Comparison of ENCODE assay signal across 13 cellular contexts in the genomic region with DNA sequence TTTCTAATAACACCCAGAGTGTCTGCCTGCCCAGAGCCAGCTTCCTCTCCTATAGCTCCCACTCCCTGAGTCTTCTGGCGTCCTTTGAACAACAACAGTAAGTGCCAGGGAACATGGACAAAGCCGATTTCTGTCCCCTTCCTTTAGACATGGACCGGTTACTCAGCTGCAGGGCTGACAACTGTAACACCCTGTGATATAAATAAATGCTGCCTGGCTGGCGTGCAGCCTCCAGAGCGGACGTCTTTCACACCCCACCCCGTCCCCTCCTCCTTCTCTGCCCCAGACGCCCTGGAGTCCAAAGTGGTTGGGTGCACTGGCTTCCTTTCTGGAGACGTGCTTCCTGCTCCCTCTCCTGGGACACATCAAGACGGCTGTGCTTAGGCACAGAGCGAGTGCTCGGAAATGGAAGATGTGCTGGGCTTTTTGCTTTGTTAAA. TPM values are rescaled to one million over a fixed set of nuclear protein-coding genes. Genes with fewer than 3 reads are reported as not detected.
A peak's percentile ranks its signal among the peaks of the same experiment; 100 is the strongest.
DNase-seq lines count a peak whose midpoint lies in the region; ATAC-seq and TF ChIP-seq lines count a peak whose summit lies in the region.
"Had no signal": no experiment of that assay in that cellular context is flagged by ENCODE, and none has a peak within 500 bp of the region (broad histone marks: within the 10 kb centered on the region; RNA-seq: fewer than 3 reads in every experiment).

No MANE protein-coding gene starts in this region.

- peaks cover 69% of the 10 kb centered on the region for H3K27me3 ChIP-seq in RWPE2 (ENCODE audit: insufficient read depth, poor library complexity, severe bottlenecking)
- no peaks in the 10 kb centered on the region for H3K27me3 ChIP-seq in gastroesophageal sphincter
- H3K27me3 ChIP-seq: ovary had no signal

- peaks cover 17% of the 10 kb centered on the region for H3K27me3 Mint-ChIP-seq in neural crest cell (ENCODE audit: low read depth)

- peak; percentile 50 for DNase-seq in AG08395 (ENCODE audit: low spot score)
- DNase-seq in RWPE2 (ENCODE audit: low spot score): no peak
- no peak for DNase-seq in neural crest cell (ENCODE audit: low read depth, low spot score)
- no peak for DNase-seq in glomerular visceral epithelial cell (ENCODE audit: extremely low spot score)
- DNase-seq in GM19240 (ENCODE audit: insufficient read length, low spot score): no peak
- DNase-seq: activated naive CD8-positive, alpha-beta T cell treated with anti-CD3 and anti-CD28 coated beads for 36 hours; foreskin keratinocyte; IMR-90 had no signal

- no peaks in the 10 kb centered on the region for H3K4me1 ChIP-seq in RWPE2 (ENCODE audit: insufficient read depth, poor library complexity, severe bottlenecking)
- peaks cover 12 to 82% (median 55%) of the 10 kb centered on the region in 3 donors for H3K4me1 ChIP-seq in gastroesophageal sphincter

- H3K27ac ChIP-seq in RWPE2 (ENCODE audit: poor library complexity, severe bottlenecking) (no peak overlapping the region), gastroesophageal sphincter (peak overlapping the region; percentile 79 to 94 (median 90))
- H3K27ac ChIP-seq: C4-2B, foreskin keratinocyte, ovary had no signal

- no peak for TF ChIP-seq EP300 in gastroesophageal sphincter (IDR thresholded peaks at IDR 0.05)

- H3K9me3 ChIP-seq in RWPE2 (ENCODE audit: severe bottlenecking) (no peaks in the 10 kb centered on the region), gastroesophageal sphincter (no peaks in the 10 kb centered on the region)
- H3K9me3 ChIP-seq: ovary had no signal

- H3K36me3 Mint-ChIP-seq in neural crest cell (ENCODE audit: low read depth): no peaks in the 10 kb centered on the region
- H3K36me3 Mint-ChIP-seq: activated naive CD8-positive, alpha-beta T cell treated with anti-CD3 and anti-CD28 coated beads for 36 hours had no signal

- H3K27ac Mint-ChIP-seq in neural crest cell (ENCODE audit: unreplicated experiment): no peak overlapping the region
- H3K27ac Mint-ChIP-seq: activated naive CD8-positive, alpha-beta T cell treated with anti-CD3 and anti-CD28 coated beads for 36 hours had no signal

- peak in 1 of 2 donors; percentile 15 for TF ChIP-seq POLR2A in gastroesophageal sphincter (IDR thresholded peaks at IDR 0.05)

- H3K36me3 ChIP-seq in RWPE2 (ENCODE audit: low read depth) (no peaks in the 10 kb centered on the region), gastroesophageal sphincter (no peaks in the 10 kb centered on the region)
- H3K36me3 ChIP-seq: ovary had no signal

- H3K9me3 Mint-ChIP-seq in neural crest cell: no peaks in the 10 kb centered on the region
- H3K9me3 Mint-ChIP-seq: activated naive CD8-positive, alpha-beta T cell treated with anti-CD3 and anti-CD28 coated beads for 36 hours had no signal

- 0 to 1% methylated on average over 5 to 12 of the region's 12 CpGs for WGBS in gastroesophageal sphincter (ENCODE audit: low coverage in 1 of 2), 2 donors

- H3K4me1 Mint-ChIP-seq in neural crest cell: peaks cover 50% of the 10 kb centered on the region

- H3K4me3 ChIP-seq in RWPE2 (ENCODE audit: severe bottlenecking): no peak overlapping the region
- H3K4me3 ChIP-seq in gastroesophageal sphincter: peak overlapping the region in 1 of 2 donors; percentile 25
- H3K4me3 ChIP-seq: ovary had no signal

- H3K4me3 Mint-ChIP-seq in neural crest cell: peak overlapping the region; percentile 52
- H3K4me3 Mint-ChIP-seq: activated naive CD8-positive, alpha-beta T cell treated with anti-CD3 and anti-CD28 coated beads for 36 hours had no signal

- ATAC-seq in RWPE2 (ENCODE audit: low read depth) (peak; percentile 19; the same call in 2 of the 3 replicates), gastroesophageal sphincter (peak; percentile 69), HG03457 (IDR thresholded peaks at IDR 0.05; ENCODE audit: unreplicated experiment) (no peak), GM19324 (IDR thresholded peaks at IDR 0.05; ENCODE audit: low FRiP score, unreplicated experiment) (no peak)
- ATAC-seq: foreskin keratinocyte had no signal

- TF ChIP-seq CTCF in RWPE2 (IDR thresholded peaks at IDR 0.05; ENCODE audit: poor library complexity, severe bottlenecking): no peak
- peak in 2 of 4 experiments; percentile 24 to 37 for TF ChIP-seq CTCF in gastroesophageal sphincter (IDR thresholded peaks at IDR 0.05)
- TF ChIP-seq CTCF in neural crest cell (conservative IDR thresholded peaks at IDR 0.05): no peak

RNA-seq across cellular contexts. Expression of gene ITGA9, which starts 4.3 kb away (rescaled TPM):
- total RNA-seq in gastroesophageal sphincter (10 to 100 TPM; 60.0 to 95.6 (median 70.6) TPM), neural crest cell (11.7 and 12.9 TPM in 2 replicates)

Comparison
In these comparisons a context has a peak if more than half of its experiments do, and no peak if none do; other contexts are left out.
1. ATAC-seq: peak in RWPE2 (single experiment) and gastroesophageal sphincter (single experiment); none in HG03457 (single experiment) and GM19324 (single experiment).